ENCODE assay signal across 9 cellular contexts in genomic region chr2:231412616-231412963, GRCh38. TPM values are rescaled to one million over a fixed set of nuclear protein-coding genes. Genes with fewer than 3 reads are reported as not detected.
DNase-seq lines count a peak whose midpoint lies in the region; ATAC-seq and TF ChIP-seq lines count a peak whose summit lies in the region.
"Had no signal": no experiment of that assay in that cellular context is flagged by ENCODE, and none has a peak within 500 bp of the region (broad histone marks: within the 10 kb centered on the region; RNA-seq: fewer than 3 reads in every experiment).

No MANE protein-coding gene starts in this region.

- no peaks in the 10 kb centered on the region for H3K9me3 ChIP-seq in mucosa of rectum (ENCODE audit: control insufficient read depth in 2 of 2, low read length in 2 of 2)

- H3K27ac Mint-ChIP-seq in activated naive CD8-positive, alpha-beta T cell treated with anti-CD3 and anti-CD28 coated beads, Interleukin-2, amount 10 ng/mL, durations not matched to agents 7 days and 5 days = no peak overlapping the region
- H3K27ac Mint-ChIP-seq in activated naive CD8-positive, alpha-beta T cell treated with anti-CD3 and anti-CD28 coated beads, Interleukin-2, amount 50 U/mL, for 24 hours = no peak overlapping the region
- H3K27ac Mint-ChIP-seq in MCF 10A (ENCODE audit: low read depth, unreplicated experiment) = no peak overlapping the region
- H3K27ac Mint-ChIP-seq in type B pancreatic cell = no peak overlapping the region
- H3K27ac Mint-ChIP-seq in effector memory CD8-positive, alpha-beta T cell = no peak overlapping the region

- CTCF ChIA-PET in MCF 10A (lab: Yijun Ruan, JAX) = interaction anchor here (0.5 to 9.9 kb wide), 25 partner anchors 10 to 1000 kb away, joined by 3 to 156 read pairs (median 3); partner anchors contain the start of gene NCL

- H3K9ac ChIP-seq in mucosa of rectum (ENCODE audit: low read depth in 1 of 2, low read length in 2 of 2) = peak overlapping the region; percentile 41 to 85

- H3K36me3 Mint-ChIP-seq in activated naive CD8-positive, alpha-beta T cell treated with anti-CD3 and anti-CD28 coated beads, Interleukin-2, amount 10 ng/mL, durations not matched to agents 7 days and 5 days = peaks cover 2% of the 10 kb centered on the region
- peaks cover 8% of the 10 kb centered on the region for H3K36me3 Mint-ChIP-seq in activated naive CD8-positive, alpha-beta T cell treated with anti-CD3 and anti-CD28 coated beads, Interleukin-2, amount 50 U/mL, for 24 hours (ENCODE audit: low read depth)
- H3K36me3 Mint-ChIP-seq in MCF 10A (ENCODE audit: insufficient read depth, unreplicated experiment) (no peaks in the 10 kb centered on the region), type B pancreatic cell (no peaks in the 10 kb centered on the region)
- H3K36me3 Mint-ChIP-seq in effector memory CD8-positive, alpha-beta T cell (ENCODE audit: insufficient read depth) = no peaks in the 10 kb centered on the region

- peak overlapping the region; percentile 68 to 72 for H3K4me3 ChIP-seq in mucosa of rectum (ENCODE audit: low read length in 2 of 2)

- peak overlapping the region; percentile 84 to 95 for H3K27ac ChIP-seq in mucosa of rectum (ENCODE audit: low read depth in 2 of 2, low read length in 2 of 2)

- no peak for TF ChIP-seq CTCF in MCF 10A (IDR thresholded peaks at IDR 0.05; ENCODE audit: unreplicated experiment)
- TF ChIP-seq CTCF in type B pancreatic cell (conservative IDR thresholded peaks at IDR 0.05) = no peak

- no peak for DNase-seq in activated naive CD8-positive, alpha-beta T cell treated with anti-CD3 and anti-CD28 coated beads, Interleukin-2, amount 10 ng/mL, durations not matched to agents 7 days and 5 days
- DNase-seq in activated naive CD8-positive, alpha-beta T cell treated with anti-CD3 and anti-CD28 coated beads, Interleukin-2, amount 50 U/mL, for 24 hours = no peak
- DNase-seq in MCF 10A (ENCODE audit: unreplicated experiment) (no peak), type B pancreatic cell (ENCODE audit: extremely low spot score, unreplicated experiment) (no peak), AG08395 (ENCODE audit: low spot score) (no peak)
- no peak for DNase-seq in effector memory CD8-positive, alpha-beta T cell

- intact Hi-C loops in MCF 10A (cut with micrococcal nuclease) = loop anchor here (1.0 kb wide), 2 partner anchors 185 to 308 kb away; no protein-coding TSS in a partner anchor

- no TSS peak for BruUV-seq in MCF 10A (replicated peaks; lab: Mats Ljungman, UMichigan)

- POLR2A ChIA-PET in activated naive CD8-positive, alpha-beta T cell treated with anti-CD3 and anti-CD28 coated beads, Interleukin-2, amount 10 ng/mL, durations not matched to agents 7 days and 5 days (lab: Charles Lee) = no interaction called here
- POLR2A ChIA-PET in MCF 10A (lab: Yijun Ruan, JAX) = interaction anchor here (0.7 to 2.4 kb wide), 5 partner anchors 10 to 115 kb away, joined by 3 to 8 read pairs (median 4); partner anchors contain the start of gene NCL

- peaks cover 31 to 41% of the 10 kb centered on the region in 2 donors for H3K4me1 ChIP-seq in mucosa of rectum (ENCODE audit: control insufficient read depth in 2 of 2, insufficient read depth in 2 of 2, low read length in 2 of 2)

- H3K27me3 Mint-ChIP-seq in activated naive CD8-positive, alpha-beta T cell treated with anti-CD3 and anti-CD28 coated beads, Interleukin-2, amount 10 ng/mL, durations not matched to agents 7 days and 5 days = peaks cover 47% of the 10 kb centered on the region
- H3K27me3 Mint-ChIP-seq in activated naive CD8-positive, alpha-beta T cell treated with anti-CD3 and anti-CD28 coated beads, Interleukin-2, amount 50 U/mL, for 24 hours = peaks cover 40% of the 10 kb centered on the region
- no peaks in the 10 kb centered on the region for H3K27me3 Mint-ChIP-seq in MCF 10A (ENCODE audit: insufficient read depth, unreplicated experiment)
- peaks cover 12% of the 10 kb centered on the region for H3K27me3 Mint-ChIP-seq in type B pancreatic cell
- peaks cover 42 to 81% of the 10 kb centered on the region in 2 donors for H3K27me3 Mint-ChIP-seq in effector memory CD8-positive, alpha-beta T cell

- peak overlapping the region; percentile 47 for H3K4me3 Mint-ChIP-seq in activated naive CD8-positive, alpha-beta T cell treated with anti-CD3 and anti-CD28 coated beads, Interleukin-2, amount 10 ng/mL, durations not matched to agents 7 days and 5 days
- H3K4me3 Mint-ChIP-seq in activated naive CD8-positive, alpha-beta T cell treated with anti-CD3 and anti-CD28 coated beads, Interleukin-2, amount 50 U/mL, for 24 hours = no peak overlapping the region
- H3K4me3 Mint-ChIP-seq in MCF 10A (ENCODE audit: unreplicated experiment) (peak overlapping the region; percentile 70), type B pancreatic cell (peak overlapping the region; percentile 82)
- no peak overlapping the region for H3K4me3 Mint-ChIP-seq in effector memory CD8-positive, alpha-beta T cell

- no peaks in the 10 kb centered on the region for H3K27me3 ChIP-seq in mucosa of rectum (ENCODE audit: control insufficient read depth in 2 of 2, insufficient read depth in 2 of 2, low read length in 2 of 2)

- H3K4me1 Mint-ChIP-seq in activated naive CD8-positive, alpha-beta T cell treated with anti-CD3 and anti-CD28 coated beads, Interleukin-2, amount 10 ng/mL, durations not matched to agents 7 days and 5 days = peaks cover 4% of the 10 kb centered on the region
- peaks cover 3% of the 10 kb centered on the region for H3K4me1 Mint-ChIP-seq in activated naive CD8-positive, alpha-beta T cell treated with anti-CD3 and anti-CD28 coated beads, Interleukin-2, amount 50 U/mL, for 24 hours
- H3K4me1 Mint-ChIP-seq in MCF 10A (ENCODE audit: insufficient read depth, unreplicated experiment) (no peaks in the 10 kb centered on the region), type B pancreatic cell (ENCODE audit: unreplicated experiment) (peaks cover 14% of the 10 kb centered on the region)
- H3K4me1 Mint-ChIP-seq in effector memory CD8-positive, alpha-beta T cell (ENCODE audit: low read depth in 2 of 2) = peaks cover 0 to 1% of the 10 kb centered on the region in 2 donors

- no peaks in the 10 kb centered on the region for H3K36me3 ChIP-seq in mucosa of rectum (ENCODE audit: control insufficient read depth in 2 of 2, insufficient read depth in 2 of 2, low read length in 2 of 2)

- peaks cover 5% of the 10 kb centered on the region for H3K9me3 Mint-ChIP-seq in activated naive CD8-positive, alpha-beta T cell treated with anti-CD3 and anti-CD28 coated beads, Interleukin-2, amount 10 ng/mL, durations not matched to agents 7 days and 5 days
- H3K9me3 Mint-ChIP-seq in activated naive CD8-positive, alpha-beta T cell treated with anti-CD3 and anti-CD28 coated beads, Interleukin-2, amount 50 U/mL, for 24 hours = peaks cover 4% of the 10 kb centered on the region
- H3K9me3 Mint-ChIP-seq in MCF 10A (ENCODE audit: unreplicated experiment) = no peaks in the 10 kb centered on the region
- no peaks in the 10 kb centered on the region for H3K9me3 Mint-ChIP-seq in type B pancreatic cell
- peaks cover 3 to 8% of the 10 kb centered on the region in 2 donors for H3K9me3 Mint-ChIP-seq in effector memory CD8-positive, alpha-beta T cell

- no peak for ATAC-seq in activated naive CD8-positive, alpha-beta T cell treated with anti-CD3 and anti-CD28 coated beads, Interleukin-2, amount 10 ng/mL, durations not matched to agents 7 days and 5 days (ENCODE audit: low read depth)
- ATAC-seq in activated naive CD8-positive, alpha-beta T cell treated with anti-CD3 and anti-CD28 coated beads, Interleukin-2, amount 50 U/mL, for 24 hours = no peak
- no peak for ATAC-seq in effector memory CD8-positive, alpha-beta T cell (replicated peaks)
- no peak for ATAC-seq in HG02571 (IDR thresholded peaks at IDR 0.05; ENCODE audit: unreplicated experiment)

RNA-seq across cellular contexts. Expression of gene B3GNT7, which starts 17.1 kb away (rescaled TPM):
- under 1 TPM; 0.37 to 0.42 TPM for total RNA-seq in activated naive CD8-positive, alpha-beta T cell treated with anti-CD3 and anti-CD28 coated beads, Interleukin-2, amount 10 ng/mL, durations not matched to agents 7 days and 5 days
- total RNA-seq in MCF 10A (2022) = not detected in 2 replicates
- 6.8 and 14.4 TPM in 2 replicates for total RNA-seq in type B pancreatic cell (ENCODE audit: low replicate concordance)
- total RNA-seq: H4 had no signal

RNA-seq across cellular contexts. Expression of gene NCL, which starts 51.7 kb away (rescaled TPM):
- 100 to 1,000 TPM; 461 to 462 TPM for total RNA-seq in activated naive CD8-positive, alpha-beta T cell treated with anti-CD3 and anti-CD28 coated beads, Interleukin-2, amount 10 ng/mL, durations not matched to agents 7 days and 5 days
- total RNA-seq in MCF 10A (2022) = 578 and 778 TPM in 2 replicates
- total RNA-seq in type B pancreatic cell (ENCODE audit: low replicate concordance) = 499 and 709 TPM in 2 replicates

Comparison
In these comparisons a context has a peak if more than half of its experiments do, and no peak if none do; other contexts are left out.
1. H3K4me3 Mint-ChIP-seq: peak in activated naive CD8-positive, alpha-beta T cell treated with anti-CD3 and anti-CD28 coated beads, Interleukin-2, amount 10 ng/mL, durations not matched to agents 7 days and 5 days (single experiment), MCF 10A (single experiment) and type B pancreatic cell (single experiment); none in activated naive CD8-positive, alpha-beta T cell treated with anti-CD3 and anti-CD28 coated beads, Interleukin-2, amount 50 U/mL, for 24 hours (single experiment) and effector memory CD8-positive, alpha-beta T cell (0 of 2).